Comparison of ENCODE assay signal across 1 cellular context in genomic region chr2:60852282-60852860, GRCh38.
TF ChIP-seq lines count a peak whose summit lies in the region.

No MANE protein-coding gene starts in this region.

TF ChIP-seq in GM23338, 12 proteins besides CTCF, POLR2A, EP300 and RAD21 (continued from another document):
- TF ChIP-seq ZNF462 (CRISPR knock-in tag; IDR thresholded peaks at IDR 0.05): no peak
